ENCODE assay signal across 8 cellular contexts in the genomic region with DNA sequence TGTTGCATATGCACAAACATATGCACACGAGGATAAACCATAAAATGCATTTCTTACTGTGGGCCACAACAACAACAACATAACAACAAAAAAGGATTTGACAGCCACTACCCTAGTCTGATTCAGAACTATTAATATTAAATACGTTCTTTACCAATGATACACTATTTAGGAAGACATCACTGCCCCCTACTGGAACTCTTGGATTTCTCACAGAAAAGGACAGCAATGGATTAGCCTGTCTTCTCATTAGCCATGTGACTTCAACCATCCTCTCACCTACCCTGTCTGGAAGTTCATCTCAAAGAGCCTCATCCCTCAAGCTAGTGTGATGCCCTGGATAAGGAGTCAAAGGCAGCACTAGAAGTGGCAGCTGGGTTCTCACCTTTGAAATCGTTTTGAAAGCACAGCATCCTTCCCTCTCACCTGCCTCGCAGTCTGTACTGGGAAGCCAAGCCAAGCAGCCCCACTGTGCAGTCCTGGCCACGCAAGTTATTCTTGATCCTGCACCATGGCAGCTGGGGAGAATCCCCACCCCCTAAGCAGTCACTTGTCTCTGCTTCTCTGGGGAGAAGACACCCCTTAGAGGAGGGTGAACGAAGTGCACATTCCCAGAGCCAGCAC.
DNase-seq lines count a peak whose midpoint lies in the region; ATAC-seq and TF ChIP-seq lines count a peak whose summit lies in the region.

No MANE protein-coding gene starts in this region.

- no peak overlapping the region for H2AFZ ChIP-seq in smooth muscle cell (ENCODE audit: low read depth)

- no peaks in the 10 kb centered on the region for H3K9me3 ChIP-seq in left ventricle myocardium inferior (replicated peaks)
- H3K9me3 ChIP-seq in smooth muscle cell (replicated peaks; ENCODE audit: low read depth), result no peaks in the 10 kb centered on the region

- no peaks in the 10 kb centered on the region for H3K4me1 Mint-ChIP-seq in activated CD4-positive, alpha-beta T cell treated with anti-CD3 and anti-CD28 coated beads, Interleukin-2, amount 10 ng/mL, durations not matched to agents 24 days and 14 days
- no peaks in the 10 kb centered on the region for H3K4me1 Mint-ChIP-seq in activated B cell treated with CpG ODN at 0.5 μM for 24 hours

- POLR2A ChIA-PET in activated B cell treated with CpG ODN at 0.5 μM for 24 hours (lab: Charles Lee), result no interaction called here

- CTCF ChIA-PET in activated B cell treated with CpG ODN at 0.5 μM for 24 hours (lab: Charles Lee), result interaction anchor here (1.0 to 9.6 kb wide), 3 partner anchors 12 to 266 kb away, joined by 3 to 118 read pairs (median 86); no protein-coding TSS in a partner anchor

- no peak overlapping the region for H3K4me3 Mint-ChIP-seq in activated CD4-positive, alpha-beta T cell treated with anti-CD3 and anti-CD28 coated beads, Interleukin-2, amount 10 ng/mL, durations not matched to agents 24 days and 14 days
- no peak overlapping the region for H3K4me3 Mint-ChIP-seq in activated B cell treated with CpG ODN at 0.5 μM for 24 hours

- 50% methylated on average over 6 of the region's 6 CpGs for WGBS in smooth muscle cell (ENCODE audit: low lambda C conversion rate)

- H3F3A ChIP-seq in smooth muscle cell (ENCODE audit: low read depth), result peaks cover 10% of the 10 kb centered on the region

- intact Hi-C loops in activated CD4-positive, alpha-beta T cell treated with anti-CD3 and anti-CD28 coated beads, Interleukin-2, amount 10 ng/mL, durations not matched to agents 24 days and 14 days (cut with micrococcal nuclease), result no loop called here
- intact Hi-C loops in activated B cell treated with CpG ODN at 0.5 μM for 24 hours (cut with micrococcal nuclease), result loop anchor here (1.0 kb wide), 4 partner anchors 41 to 554 kb away; no protein-coding TSS in a partner anchor
- intact Hi-C loops in left ventricle myocardium inferior (cut with micrococcal nuclease), result no loop called here

- DNase-seq in activated CD4-positive, alpha-beta T cell treated with anti-CD3 and anti-CD28 coated beads, Interleukin-2, amount 10 ng/mL, durations not matched to agents 24 days and 14 days, result peak; percentile 76
- no peak for DNase-seq in activated CD4-positive, alpha-beta T cell treated with anti-CD3 and anti-CD28 coated beads for 1 hour
- peak; percentile 35 for DNase-seq in NCI-H1694 (lab: John Stamatoyannopoulos, UW)
- DNase-seq in activated B cell treated with CpG ODN at 0.5 μM for 24 hours, result no peak
- no peak for DNase-seq in left ventricle myocardium inferior
- DNase-seq in smooth muscle cell (lab: John Stamatoyannopoulos, UW; ENCODE audit: unreplicated experiment), result no peak

- H4K20me1 ChIP-seq in smooth muscle cell (ENCODE audit: low read depth), result no peaks in the 10 kb centered on the region

- H3K4me1 ChIP-seq in left ventricle myocardium inferior (peaks cover 28% of the 10 kb centered on the region), smooth muscle cell (ENCODE audit: low read depth) (peaks cover 5% of the 10 kb centered on the region)

- no peak overlapping the region for H3K9ac ChIP-seq in smooth muscle cell (ENCODE audit: low read depth)

- no peaks in the 10 kb centered on the region for H3K36me3 ChIP-seq in left ventricle myocardium inferior
- H3K36me3 ChIP-seq in smooth muscle cell (ENCODE audit: low read depth), result no peaks in the 10 kb centered on the region

- no peak overlapping the region for H3K27ac Mint-ChIP-seq in activated CD4-positive, alpha-beta T cell treated with anti-CD3 and anti-CD28 coated beads, Interleukin-2, amount 10 ng/mL, durations not matched to agents 24 days and 14 days
- no peak overlapping the region for H3K27ac Mint-ChIP-seq in activated B cell treated with CpG ODN at 0.5 μM for 24 hours

- H3K79me2 ChIP-seq in smooth muscle cell (ENCODE audit: low read depth), result no peaks in the 10 kb centered on the region

- H3K27me3 Mint-ChIP-seq in activated CD4-positive, alpha-beta T cell treated with anti-CD3 and anti-CD28 coated beads, Interleukin-2, amount 10 ng/mL, durations not matched to agents 24 days and 14 days, result peaks cover 40% of the 10 kb centered on the region
- H3K27me3 Mint-ChIP-seq in activated B cell treated with CpG ODN at 0.5 μM for 24 hours, result peaks cover 23% of the 10 kb centered on the region

- ATAC-seq in GM21825 (IDR thresholded peaks at IDR 0.05; ENCODE audit: unreplicated experiment) (peak; percentile 65), activated B cell treated with CpG ODN at 0.5 μM for 24 hours (ENCODE audit: low read depth) (peak; percentile 52), HG03039 (IDR thresholded peaks at IDR 0.05; ENCODE audit: unreplicated experiment) (no peak)

- H3K4me3 ChIP-seq in left ventricle myocardium inferior (no peak overlapping the region), smooth muscle cell (no peak overlapping the region)

- no peak overlapping the region for H3K27ac ChIP-seq in left ventricle myocardium inferior (replicated peaks)
- H3K27ac ChIP-seq in smooth muscle cell (ENCODE audit: low read depth), result no peak overlapping the region

- no peaks in the 10 kb centered on the region for H3K9me3 Mint-ChIP-seq in activated CD4-positive, alpha-beta T cell treated with anti-CD3 and anti-CD28 coated beads, Interleukin-2, amount 10 ng/mL, durations not matched to agents 24 days and 14 days
- H3K9me3 Mint-ChIP-seq in activated B cell treated with CpG ODN at 0.5 μM for 24 hours, result no peaks in the 10 kb centered on the region

- H3K4me2 ChIP-seq in smooth muscle cell, result no peak overlapping the region

- H3K27me3 ChIP-seq in left ventricle myocardium inferior (ENCODE audit: low read depth) (no peaks in the 10 kb centered on the region), smooth muscle cell (ENCODE audit: low read depth) (peaks cover 21% of the 10 kb centered on the region)

- TF ChIP-seq CTCF in activated B cell treated with CpG ODN at 0.5 μM for 24 hours (IDR thresholded peaks at IDR 0.05) (no peak), left ventricle myocardium inferior (IDR thresholded peaks at IDR 0.05; ENCODE audit: borderline replicate concordance) (peak; percentile 74), smooth muscle cell (IDR thresholded peaks at IDR 0.05; ENCODE audit: borderline replicate concordance, insufficient read depth, poor library complexity, severe bottlenecking) (peak; percentile 56)

- no peaks in the 10 kb centered on the region for H3K36me3 Mint-ChIP-seq in activated CD4-positive, alpha-beta T cell treated with anti-CD3 and anti-CD28 coated beads, Interleukin-2, amount 10 ng/mL, durations not matched to agents 24 days and 14 days (ENCODE audit: low read depth)
- no peaks in the 10 kb centered on the region for H3K36me3 Mint-ChIP-seq in activated B cell treated with CpG ODN at 0.5 μM for 24 hours (ENCODE audit: low read depth)

Comparison
In these comparisons a context has a peak if more than half of its experiments do, and no peak if none do; other contexts are left out.
1. DNase-seq: peak in activated CD4-positive, alpha-beta T cell treated with anti-CD3 and anti-CD28 coated beads, Interleukin-2, amount 10 ng/mL, durations not matched to agents 24 days and 14 days (single experiment) and NCI-H1694 (single experiment); none in activated CD4-positive, alpha-beta T cell treated with anti-CD3 and anti-CD28 coated beads for 1 hour (single experiment), activated B cell treated with CpG ODN at 0.5 μM for 24 hours (single experiment), left ventricle myocardium inferior (single experiment) and smooth muscle cell (single experiment).